In the genomic region with DNA sequence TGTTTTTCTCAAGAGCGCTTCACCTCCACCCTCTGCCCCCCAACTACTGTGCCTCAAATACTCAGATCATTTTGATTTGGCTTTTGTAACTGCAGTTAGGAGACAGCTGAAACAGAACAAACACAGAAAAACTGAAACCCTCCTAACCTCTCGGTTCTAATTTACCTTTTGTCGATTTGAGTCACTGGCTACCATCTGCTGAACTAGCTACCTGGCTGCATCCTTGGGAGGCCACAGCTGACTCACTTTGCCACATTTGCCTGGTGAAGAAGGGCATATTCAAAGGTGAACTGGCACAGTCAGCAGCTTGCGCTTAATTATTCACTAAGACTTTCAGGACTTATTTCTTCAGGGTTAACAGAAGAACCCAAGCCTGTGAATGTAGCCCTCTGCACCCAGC, we compare ENCODE assay signal across 18 cellular contexts.
DNase-seq lines count a peak whose midpoint lies in the region; ATAC-seq and TF ChIP-seq lines count a peak whose summit lies in the region.
"Had no signal": no experiment of that assay in that cellular context is flagged by ENCODE, and none has a peak within 500 bp of the region (broad histone marks: within the 10 kb centered on the region; RNA-seq: fewer than 3 reads in every experiment).

No MANE protein-coding gene starts in this region.

- TF ChIP-seq POLR2A in breast epithelium (IDR thresholded peaks at IDR 0.05) = no peak

- H3K36me3 ChIP-seq in PC-3 (ENCODE audit: low read depth, low read length) = no peaks in the 10 kb centered on the region
- no peaks in the 10 kb centered on the region for H3K36me3 ChIP-seq in mammary epithelial cell (ENCODE audit: insufficient read depth, low read length)
- no peaks in the 10 kb centered on the region for H3K36me3 ChIP-seq in breast epithelium
- H3K36me3 ChIP-seq: gastrocnemius medialis had no signal

- peaks cover 4% of the 10 kb centered on the region for H3K27me3 Mint-ChIP-seq in activated naive CD4-positive, alpha-beta T cell treated with anti-CD3 and anti-CD28 coated beads, Interleukin-2, amount 10 ng/mL, durations not matched to agents 7 days and 5 days
- H3K27me3 Mint-ChIP-seq: activated naive CD8-positive, alpha-beta T cell; T-cell had no signal

- H3K36me3 Mint-ChIP-seq in activated naive CD4-positive, alpha-beta T cell treated with anti-CD3 and anti-CD28 coated beads, Interleukin-2, amount 10 ng/mL, durations not matched to agents 7 days and 5 days = no peaks in the 10 kb centered on the region
- H3K36me3 Mint-ChIP-seq: activated naive CD8-positive, alpha-beta T cell; T-cell had no signal

- POLR2A ChIA-PET in PC-3 (lab: Charles Lee; ENCODE audit: unreplicated experiment) = no interaction called here

- H3K9me3 ChIP-seq in PC-3 (ENCODE audit: low read length) = no peaks in the 10 kb centered on the region
- H3K9me3 ChIP-seq in mammary epithelial cell (replicated peaks; ENCODE audit: insufficient read depth, low read length) = no peaks in the 10 kb centered on the region
- H3K9me3 ChIP-seq in breast epithelium = no peaks in the 10 kb centered on the region
- H3K9me3 ChIP-seq: gastrocnemius medialis had no signal

- no peak for TF ChIP-seq CTCF in PC-3 (conservative IDR thresholded peaks at IDR 0.05; ENCODE audit: low read depth, low read length)
- TF ChIP-seq CTCF in mammary epithelial cell (conservative IDR thresholded peaks at IDR 0.05 in 1 of 2, IDR thresholded peaks at IDR 0.05 in 1 of 2; ENCODE audit: extremely low read depth in 1 of 2, insufficient read depth in 1 of 2, low read depth in 1 of 2, low read length in 2 of 2) = no peak
- TF ChIP-seq CTCF in breast epithelium (IDR thresholded peaks at IDR 0.05) = no peak

- whole genome bisulfite sequencing in mammary epithelial cell (ENCODE audit: low coverage, missing lambda C conversion rate) = 93% methylated on average over 3 of the region's 4 CpGs

- H3K27me3 ChIP-seq in PC-3 (ENCODE audit: low read length) = no peaks in the 10 kb centered on the region
- H3K27me3 ChIP-seq in mammary epithelial cell (ENCODE audit: insufficient read depth, low read length) = peaks cover 2% of the 10 kb centered on the region
- peaks cover 0 to 16% of the 10 kb centered on the region in 2 donors for H3K27me3 ChIP-seq in breast epithelium

- H3K4me1 ChIP-seq in PC-3 (ENCODE audit: insufficient read depth, low read length) (0 out of 2 replicates have a peak, but pooled peaks cover under 1% of the 10 kb centered on the region), mammary epithelial cell (ENCODE audit: insufficient read depth, low read length) (no peaks in the 10 kb centered on the region), breast epithelium (no peaks in the 10 kb centered on the region)
- H3K4me1 ChIP-seq: gastrocnemius medialis had no signal

- intact Hi-C loops in PC-3 (cut with micrococcal nuclease) = no loop called here
- intact Hi-C loops in mammary epithelial cell (cut with micrococcal nuclease) = no loop called here
- intact Hi-C loops in breast epithelium (cut with DNase I; ENCODE audit: low total_unique reads) = no loop called here

- no peak overlapping the region for H2AFZ ChIP-seq in PC-3 (ENCODE audit: low read length)
- H2AFZ ChIP-seq in mammary epithelial cell (ENCODE audit: low read depth, low read length) = no peak overlapping the region

- peaks cover 47% of the 10 kb centered on the region for H3K4me1 Mint-ChIP-seq in activated naive CD4-positive, alpha-beta T cell treated with anti-CD3 and anti-CD28 coated beads, Interleukin-2, amount 10 ng/mL, durations not matched to agents 7 days and 5 days

- no peaks in the 10 kb centered on the region for H3K9me3 Mint-ChIP-seq in activated naive CD4-positive, alpha-beta T cell treated with anti-CD3 and anti-CD28 coated beads, Interleukin-2, amount 10 ng/mL, durations not matched to agents 7 days and 5 days
- H3K9me3 Mint-ChIP-seq: T-cell had no signal

- BruUV-seq in PC-3 (replicated peaks; lab: Mats Ljungman, UMichigan) (no TSS peak), mammary epithelial cell (replicated peaks; lab: Mats Ljungman, UMichigan) (no TSS peak)

- no peak overlapping the region for H3K27ac Mint-ChIP-seq in activated naive CD4-positive, alpha-beta T cell treated with anti-CD3 and anti-CD28 coated beads, Interleukin-2, amount 10 ng/mL, durations not matched to agents 7 days and 5 days
- H3K27ac Mint-ChIP-seq: activated naive CD8-positive, alpha-beta T cell had no signal

- H3K9ac ChIP-seq in PC-3 (ENCODE audit: low read length) (no peak overlapping the region), mammary epithelial cell (ENCODE audit: insufficient read depth, low read length) (no peak overlapping the region)

- no peaks in the 10 kb centered on the region for H3K79me2 ChIP-seq in PC-3 (ENCODE audit: low read length)
- H3K79me2 ChIP-seq in mammary epithelial cell (ENCODE audit: insufficient read depth, low read length) = no peaks in the 10 kb centered on the region

- H4K20me1 ChIP-seq in PC-3 (ENCODE audit: low read length) (no peaks in the 10 kb centered on the region), mammary epithelial cell (ENCODE audit: insufficient read depth, low read length) (no peaks in the 10 kb centered on the region)

- dilution Hi-C loops in mammary epithelial cell (cut with HindIII; ENCODE audit: low sequenced_read_pairs) = no loop called here

- ATAC-seq in GM21526 (IDR thresholded peaks at IDR 0.05; ENCODE audit: low FRiP score, unreplicated experiment) (peak; percentile 75), PC-3 (no peak)
- ATAC-seq: gastrocnemius medialis, K562, T-cell had no signal

- H3K9me2 ChIP-seq in PC-3 (replicated peaks; ENCODE audit: low read length) = no peaks in the 10 kb centered on the region

- H3K4me3 Mint-ChIP-seq in activated naive CD4-positive, alpha-beta T cell treated with anti-CD3 and anti-CD28 coated beads, Interleukin-2, amount 10 ng/mL, durations not matched to agents 7 days and 5 days = no peak overlapping the region
- H3K4me3 Mint-ChIP-seq: activated naive CD8-positive, alpha-beta T cell; T-cell had no signal

- no peak overlapping the region for H3K4me3 ChIP-seq in PC-3 (ENCODE audit: low read length)
- no peak overlapping the region for H3K4me3 ChIP-seq in mammary epithelial cell (replicated peaks in 1 of 3; ENCODE audit: insufficient read depth in 1 of 3, low read depth in 2 of 3, low read length in 3 of 3)
- H3K4me3 ChIP-seq in breast epithelium = no peak overlapping the region
- H3K4me3 ChIP-seq: gastrocnemius medialis, K562 had no signal

- H3F3A ChIP-seq in PC-3 (ENCODE audit: low read length, unreplicated experiment) = no peaks in the 10 kb centered on the region

- H3K27ac ChIP-seq in PC-3 (ENCODE audit: low read length) (no peak overlapping the region), mammary epithelial cell (ENCODE audit: insufficient read depth, low read depth, low read length) (no peak overlapping the region), breast epithelium (no peak overlapping the region)
- H3K27ac ChIP-seq: gastrocnemius medialis had no signal

- in situ Hi-C loops in mammary epithelial cell (cut with MboI; ENCODE audit: low sequenced_read_pairs in 2 of 2) = no loop called here

- H3K4me2 ChIP-seq in PC-3 (ENCODE audit: low read length) = no peak overlapping the region
- H3K4me2 ChIP-seq in mammary epithelial cell (ENCODE audit: insufficient read depth, low read depth, low read length) = no peak overlapping the region

- DNase-seq in activated naive CD4-positive, alpha-beta T cell treated with Interleukin-2 at 50 U/mL for 16 hours = peak; percentile 53
- no peak for DNase-seq in activated naive CD4-positive, alpha-beta T cell treated with anti-CD3 and anti-CD28 coated beads, Interleukin-2, amount 10 ng/mL, durations not matched to agents 7 days and 5 days
- peak; percentile 24 for DNase-seq in PC-3
- DNase-seq in stimulated activated CD8-positive, alpha-beta memory T cell treated with anti-CD3 and anti-CD28 coated beads, Interleukin-4, amount 100 ng/mL, for 48 hours = peak; percentile 57
- no peak for DNase-seq in mammary epithelial cell
- DNase-seq in breast epithelium (ENCODE audit: low spot score in 2 of 2) = no peak
- no peak for DNase-seq in NCI-H2227 treated with DMSO at 0.1 percent for 48 hours (lab: John Stamatoyannopoulos, UW)
- DNase-seq: central memory CD4-positive, alpha-beta T cell; COR-L47; gastrocnemius medialis; NCI-H1417 treated with DMSO at 0.1 percent for 48 hours; NCI-H510A treated with DMSO at 0.1 percent for 48 hours; nucleus accumbens; RPMI8226; T-cell had no signal

- CTCF ChIA-PET in activated naive CD4-positive, alpha-beta T cell treated with anti-CD3 and anti-CD28 coated beads, Interleukin-2, amount 10 ng/mL, durations not matched to agents 7 days and 5 days (lab: Charles Lee) = no interaction called here
- CTCF ChIA-PET in PC-3 (lab: Charles Lee) = no interaction called here
- CTCF ChIA-PET in mammary epithelial cell (lab: Charles Lee; ENCODE audit: low non-redundant PET) = no interaction called here

Comparison
In these comparisons a context has a peak if more than half of its experiments do, and no peak if none do; other contexts are left out.
1. DNase-seq: peak in activated naive CD4-positive, alpha-beta T cell treated with Interleukin-2 at 50 U/mL for 16 hours (single experiment), PC-3 (single experiment) and stimulated activated CD8-positive, alpha-beta memory T cell treated with anti-CD3 and anti-CD28 coated beads, Interleukin-4, amount 100 ng/mL, for 48 hours (single experiment); none in activated naive CD4-positive, alpha-beta T cell treated with anti-CD3 and anti-CD28 coated beads, Interleukin-2, amount 10 ng/mL, durations not matched to agents 7 days and 5 days (single experiment), mammary epithelial cell (single experiment), breast epithelium (0 of 2) and NCI-H2227 treated with DMSO at 0.1 percent for 48 hours (single experiment).